ENCODE assay signal across 25 cellular contexts in the genomic region with DNA sequence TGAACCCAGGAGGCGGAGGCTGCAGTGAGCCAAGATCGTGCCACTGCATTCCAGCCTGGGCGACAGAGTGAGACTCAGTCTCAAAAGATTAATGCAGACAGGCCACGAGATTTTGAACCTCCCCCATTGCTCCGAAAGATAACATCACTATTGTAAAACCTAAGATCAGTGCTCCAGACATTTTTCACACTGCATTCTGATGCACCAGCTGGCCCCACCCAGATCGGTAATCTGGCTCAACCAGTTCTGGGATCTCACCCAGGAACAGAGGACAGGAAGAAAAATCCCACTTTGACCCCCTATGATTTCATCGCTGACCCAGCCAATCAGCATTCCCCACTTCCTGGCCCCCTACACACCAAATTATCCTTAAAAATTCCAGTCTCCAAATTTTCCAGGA. TPM values are rescaled to one million over a fixed set of nuclear protein-coding genes. Genes with fewer than 3 reads are reported as not detected.
DNase-seq lines count a peak whose midpoint lies in the region; ATAC-seq and TF ChIP-seq lines count a peak whose summit lies in the region.
"Had no signal": no experiment of that assay in that cellular context is flagged by ENCODE, and none has a peak within 500 bp of the region (broad histone marks: within the 10 kb centered on the region; RNA-seq: fewer than 3 reads in every experiment).

No MANE protein-coding gene starts in this region.

- no peak overlapping the region for H2AFZ ChIP-seq in trophoblast cell (ENCODE audit: insufficient read depth, low read length, poor library complexity)

- H3K14ac ChIP-seq in trophoblast cell (ENCODE audit: low read length): no peak overlapping the region

- H4K12ac ChIP-seq in trophoblast cell (ENCODE audit: low read depth, low read length): no peak overlapping the region

- H3K9ac ChIP-seq in trophoblast cell (ENCODE audit: low read length): no peak overlapping the region

- TF ChIP-seq CTCF in RWPE1 (conservative IDR thresholded peaks at IDR 0.05; ENCODE audit: low read depth) (no peak), esophagus squamous epithelium (IDR thresholded peaks at IDR 0.05) (no peak), coronary artery (IDR thresholded peaks at IDR 0.05) (no peak)

- H3K4me2 ChIP-seq in trophoblast cell (ENCODE audit: low read length): no peak overlapping the region

- 49 to 54% methylated on average over 4 to 7 of the region's 7 CpGs for WGBS in esophagus squamous epithelium, 2 donors
- no CpG with 5 or more reads among the region's 7 CpGs for WGBS in trophoblast cell (ENCODE audit: extremely low coverage, insufficient coverage, insufficient read length)

- H3K79me2 ChIP-seq in trophoblast cell (ENCODE audit: control insufficient read depth, insufficient read depth, low read length, poor library complexity): peaks cover 13% of the 10 kb centered on the region

- no peaks in the 10 kb centered on the region for H3K9me3 ChIP-seq in esophagus squamous epithelium
- no peaks in the 10 kb centered on the region for H3K9me3 ChIP-seq in trophoblast cell (ENCODE audit: insufficient read depth, low read depth, low read length)
- H3K9me3 ChIP-seq: heart left ventricle, lower lobe of right lung, right atrium auricular region had no signal

- CTCF ChIA-PET in RWPE1 (lab: Yijun Ruan, JAX): interaction anchor here (0.6 to 14.7 kb wide), 8 partner anchors 15 to 749 kb away, joined by 3 to 464 read pairs (median 4); no protein-coding TSS in a partner anchor

- no peak overlapping the region for H2AK5ac ChIP-seq in trophoblast cell (ENCODE audit: low read length)

- no peak for ATAC-seq in sciatic nerve
- ATAC-seq: activated CD8-positive, alpha-beta T cell treated with anti-CD3 and anti-CD28 coated beads for 36 hours; effector memory CD8-positive, alpha-beta T cell; heart left ventricle; SK-N-SH treated with all-trans-retinoic acid at 6 μM for 48 hours had no signal

- peak; percentile 50 for DNase-seq in EH (ENCODE audit: low read depth)
- peak; percentile 80 for DNase-seq in RWPE1 (ENCODE audit: low spot score)
- DNase-seq in esophagus squamous epithelium (lab: John Stamatoyannopoulos, UW): no peak
- DNase-seq in trophoblast cell: peak; percentile 97 to 98
- DNase-seq in sciatic nerve (ENCODE audit: low spot score): no peak
- DNase-seq in activated CD8-positive, alpha-beta memory T cell treated with anti-CD3 and anti-CD28 coated beads, Interleukin-2, amount 50 U/mL, for 48 hours: no peak
- no peak for DNase-seq in retina
- no peak for DNase-seq in coronary artery (ENCODE audit: low spot score)
- DNase-seq: activated CD4-positive, CD25-positive, alpha-beta regulatory T cell; activated CD8-positive, alpha-beta T cell treated with anti-CD3 and anti-CD28 coated beads for 36 hours; activated naive CD4-positive, alpha-beta T cell treated with anti-CD3 and anti-CD28 coated beads for 36 hours; activated T-cell treated with anti-CD3 and anti-CD28 coated beads, Interleukin-2, amount 50 U/mL, for 48 hours; aorta; cerebellar nuclear complex; effector memory CD8-positive, alpha-beta T cell; heart left ventricle; immature natural killer cell; lower lobe of right lung; NCI-H1092 treated with DMSO at 0.1 percent for 48 hours; NCI-H2081; nucleus accumbens; substantia nigra; T-helper 9 cell had no signal

- POLR2A ChIA-PET in RWPE1 (lab: Yijun Ruan, JAX; ENCODE audit: low non-redundant PET): interaction anchor here (0.9 to 1.0 kb wide), 2 partner anchors 12 to 14 kb away, joined by 3 read pairs; no protein-coding TSS in a partner anchor

- peaks cover 2 to 27% (median 3%) of the 10 kb centered on the region in 3 donors for H3K4me1 ChIP-seq in esophagus squamous epithelium
- peaks cover 39 to 40% of the 10 kb centered on the region in 2 experiments for H3K4me1 ChIP-seq in trophoblast cell (ENCODE audit: control insufficient read depth in 1 of 2, insufficient read depth in 2 of 2, low read length in 2 of 2)

- H3K36me3 ChIP-seq in esophagus squamous epithelium (no peaks in the 10 kb centered on the region), trophoblast cell (ENCODE audit: control insufficient read depth in 1 of 2, insufficient read depth in 2 of 2, low read length in 2 of 2) (no peaks in the 10 kb centered on the region)
- H3K36me3 ChIP-seq: heart left ventricle, lower lobe of right lung, right atrium auricular region had no signal

- peak overlapping the region; percentile 99 for H4K91ac ChIP-seq in trophoblast cell (ENCODE audit: low read depth, low read length)

- H3K4me3 ChIP-seq in esophagus squamous epithelium (no peak overlapping the region), trophoblast cell (ENCODE audit: low read depth, low read length) (no peak overlapping the region), coronary artery (no peak overlapping the region)
- H3K4me3 ChIP-seq: heart left ventricle, lower lobe of right lung, right atrium auricular region had no signal

- H3K79me1 ChIP-seq in trophoblast cell (ENCODE audit: low read length): peaks cover 51% of the 10 kb centered on the region

- H3K27me3 ChIP-seq in esophagus squamous epithelium: no peaks in the 10 kb centered on the region
- no peaks in the 10 kb centered on the region for H3K27me3 ChIP-seq in trophoblast cell (ENCODE audit: insufficient read depth, low read length)
- H3K27me3 ChIP-seq: heart left ventricle, right atrium auricular region had no signal

- H3K23ac ChIP-seq in trophoblast cell (ENCODE audit: low read length): no peak overlapping the region

- H2BK5ac ChIP-seq in trophoblast cell (ENCODE audit: low read depth, low read length, poor library complexity): peak overlapping the region; percentile 97

- no peak overlapping the region for H2BK12ac ChIP-seq in trophoblast cell (ENCODE audit: low read length)

- peak overlapping the region; percentile 8; the same call in 1 of the 2 replicates for H3K27ac ChIP-seq in RWPE1
- peak overlapping the region; percentile 19 to 65 (median 62) for H3K27ac ChIP-seq in esophagus squamous epithelium
- H3K27ac ChIP-seq in trophoblast cell (ENCODE audit: low read depth, low read length): peak overlapping the region; percentile 97
- no peak overlapping the region for H3K27ac ChIP-seq in coronary artery
- H3K27ac ChIP-seq: heart left ventricle, lower lobe of right lung, right atrium auricular region had no signal

- no peak overlapping the region for H3K18ac ChIP-seq in trophoblast cell (ENCODE audit: low read length)

- intact Hi-C loops in esophagus squamous epithelium (cut with DNase I) (loop anchor here (10.0 kb wide), 1 partner anchor 73 kb away; no protein-coding TSS in a partner anchor), sciatic nerve (cut with DNase I) (loop anchor here (10.0 kb wide), 1 partner anchor 263 kb away; no protein-coding TSS in a partner anchor)

- no peak overlapping the region for H3K4ac ChIP-seq in trophoblast cell (ENCODE audit: low read depth, low read length)

- TF ChIP-seq POLR2A in esophagus squamous epithelium (IDR thresholded peaks at IDR 0.05): no peak

- H4K8ac ChIP-seq in trophoblast cell (ENCODE audit: low read depth, low read length): no peak overlapping the region

- peak overlapping the region; percentile 87 for H2BK120ac ChIP-seq in trophoblast cell (ENCODE audit: insufficient read depth, low read length, poor library complexity)

RNA-seq across cellular contexts. Expression of gene CSRP1, which starts 10.7 kb away (rescaled TPM):
- total RNA-seq in esophagus squamous epithelium (1,000 to 10,000 TPM in 1 of 4 donors, 100 to 1,000 TPM in 3; 243 to 1,044 (median 363) TPM), sciatic nerve (768 TPM)
- 326 and 348 TPM in 2 replicates for polyA plus RNA-seq in trophoblast cell (2013)

RNA-seq across cellular contexts. Expression of gene NAV1, which starts 21.3 kb away (rescaled TPM):
- total RNA-seq in esophagus squamous epithelium (10 to 100 TPM; 18.1 to 25.5 (median 21.0) TPM), sciatic nerve (84.0 TPM)
- polyA plus RNA-seq in trophoblast cell (2013): 38.9 and 40.5 TPM in 2 replicates

RNA-seq across cellular contexts. Expression of gene PHLDA3, which starts 48.6 kb away (rescaled TPM):
- 10 to 100 TPM; 60.9 to 87.9 (median 75.1) TPM for total RNA-seq in esophagus squamous epithelium
- polyA plus RNA-seq in trophoblast cell (2013): 49.4 and 51.1 TPM in 2 replicates
- 159 TPM for total RNA-seq in sciatic nerve

Comparison
In these comparisons a context has a peak if more than half of its experiments do, and no peak if none do; other contexts are left out.
1. DNase-seq: peak in EH (single experiment), RWPE1 (single experiment) and trophoblast cell (2 of 2); none in esophagus squamous epithelium (single experiment), sciatic nerve (single experiment), activated CD8-positive, alpha-beta memory T cell treated with anti-CD3 and anti-CD28 coated beads, Interleukin-2, amount 50 U/mL, for 48 hours (single experiment), retina (single experiment) and coronary artery (single experiment).
2. H3K27ac ChIP-seq: peak in RWPE1 (single experiment), esophagus squamous epithelium (4 of 4) and trophoblast cell (single experiment); none in coronary artery (0 of 2).